Comparison of ENCODE assay signal across 18 cellular contexts in the genomic region with DNA sequence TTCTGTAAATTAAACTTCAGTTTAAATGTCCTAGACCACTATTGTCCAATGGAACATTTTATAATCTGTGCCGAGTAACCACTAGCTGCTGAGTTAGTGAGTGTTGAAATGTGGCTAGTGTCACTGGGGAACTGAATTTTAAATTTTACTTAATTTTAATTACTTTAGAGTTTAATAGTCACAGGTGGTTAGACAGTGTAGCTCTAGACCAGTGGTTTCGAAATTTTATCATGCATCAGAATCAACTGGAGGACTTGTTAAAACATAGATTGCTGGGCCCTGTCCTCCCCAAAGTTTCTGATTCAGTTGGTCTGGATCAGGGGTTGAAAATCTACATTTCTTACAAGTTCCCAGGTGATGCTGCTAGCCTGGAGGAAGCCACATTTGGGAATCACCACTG.
DNase-seq lines count a peak whose midpoint lies in the region; ATAC-seq, FAIRE-seq and TF ChIP-seq lines count a peak whose summit lies in the region.
"Had no signal": no experiment of that assay in that cellular context is flagged by ENCODE, and none has a peak within 500 bp of the region (broad histone marks: within the 10 kb centered on the region; RNA-seq: fewer than 3 reads in every experiment).

No MANE protein-coding gene starts in this region.

- CTCF ChIA-PET in Panc1 (lab: Charles Lee) (no interaction called here), HepG2 (lab: Yijun Ruan, JAX; ENCODE audit: low intra/inter-chr PET ratio, low total read pairs) (no interaction called here)

- intact Hi-C loops in Panc1 (cut with micrococcal nuclease; ENCODE audit: unreplicated experiment), result no loop called here
- intact Hi-C loops in HepG2 (cut with micrococcal nuclease; ENCODE audit: unreplicated experiment), result no loop called here
- intact Hi-C loops in right lobe of liver (cut with DNase I), result no loop called here

- H3K4me3 ChIP-seq in Panc1 (ENCODE audit: low read depth in 2 of 2, low read length in 2 of 2), result no peak overlapping the region
- H3K4me3 ChIP-seq in gastroesophageal sphincter, result no peak overlapping the region
- no peak overlapping the region for H3K4me3 ChIP-seq in HepG2 (replicated peaks in 1 of 3; ENCODE audit: insufficient read depth in 1 of 3, low read depth in 2 of 3, low read length in 3 of 3)
- no peak overlapping the region for H3K4me3 ChIP-seq in right lobe of liver
- H3K4me3 ChIP-seq: cardiac muscle cell, prostate gland had no signal

- no peaks in the 10 kb centered on the region; the same call in 1 of the 2 replicates for H4K20me1 ChIP-seq in HepG2 (ENCODE audit: insufficient read depth, low read length)

- H3K27ac ChIP-seq in Panc1 (ENCODE audit: low read length) (no peak overlapping the region), gastroesophageal sphincter (peak overlapping the region in 3 of 4 donors; percentile 3 to 36 (median 9)), HepG2 (ENCODE audit: extremely low read length, insufficient read depth, low read length) (no peak overlapping the region), right lobe of liver (no peak overlapping the region)
- H3K27ac ChIP-seq: cardiac muscle cell, prostate gland had no signal

- H2AFZ ChIP-seq in HepG2 (ENCODE audit: low read length), result no peak overlapping the region

- DNase-seq in Panc1 (ENCODE audit: low read depth, low spot score), result no peak
- peak; percentile 59 for DNase-seq in superior temporal gyrus (ENCODE audit: extremely low spot score)
- DNase-seq in HepG2 (ENCODE audit: low spot score), result no peak
- no peak for DNase-seq in NOMO-1 (lab: John Stamatoyannopoulos, UW; ENCODE audit: unreplicated experiment in 2 of 2)
- no peak for DNase-seq in right lobe of liver
- DNase-seq: activated naive CD8-positive, alpha-beta T cell treated with anti-CD3 and anti-CD28 coated beads, Interleukin-2, amount 10 ng/mL, durations not matched to agents 7 days and 5 days; activated T-cell treated with anti-CD3 and anti-CD28 coated beads, Interleukin-2, amount 50 U/mL, for 24 hours; BE2C; effector CD8-positive, alpha-beta T cell; GDM1; GOT3; KBM-7; mesendoderm; NCI-H1092 had no signal

- TF ChIP-seq CTCF in Panc1 (IDR thresholded peaks at IDR 0.05) (no peak), gastroesophageal sphincter (IDR thresholded peaks at IDR 0.05) (no peak), HepG2 (CRISPR knock-in tag; IDR thresholded peaks at IDR 0.05) (no peak), right lobe of liver (IDR thresholded peaks at IDR 0.05) (no peak)

- in situ Hi-C loops in Panc1 (cut with HindIII; ENCODE audit: low pct_unique_long_range_greater_than_20kb, low sequenced_read_pairs) (no loop called here), HepG2 (cut with HindIII; ENCODE audit: extremely low pct_ligation_motif_present, low pct_unique_long_range_greater_than_20kb) (no loop called here)

- H3K36me3 ChIP-seq in Panc1 (ENCODE audit: control insufficient read depth, insufficient read depth, low read length) (no peaks in the 10 kb centered on the region), gastroesophageal sphincter (no peaks in the 10 kb centered on the region), HepG2 (replicated peaks in 1 of 2; ENCODE audit: control insufficient read depth in 1 of 2, insufficient read depth in 2 of 2, low read length in 2 of 2) (no peaks in the 10 kb centered on the region), right lobe of liver (no peaks in the 10 kb centered on the region)
- H3K36me3 ChIP-seq: BE2C, cardiac muscle cell, prostate gland had no signal

- peaks cover 97% of the 10 kb centered on the region for H3K79me2 ChIP-seq in HepG2 (ENCODE audit: insufficient read depth, low read length)

- H3K4me1 ChIP-seq in Panc1 (ENCODE audit: control insufficient read depth, insufficient read depth, low read length) (peaks cover 7% of the 10 kb centered on the region; the same call in 1 of the 2 replicates), gastroesophageal sphincter (peaks cover 0 to 33% (median 9%) of the 10 kb centered on the region in 3 donors), HepG2 (ENCODE audit: insufficient read depth, low read length) (peaks cover 56% of the 10 kb centered on the region), right lobe of liver (no peaks in the 10 kb centered on the region)
- H3K4me1 ChIP-seq: BE2C, prostate gland had no signal

- no peak for FAIRE-seq in HepG2 (lab: Jason Lieb, UNC)

- POLR2A ChIA-PET in Panc1 (lab: Charles Lee), result no interaction called here
- POLR2A ChIA-PET in HepG2 (lab: Yijun Ruan, JAX), result interaction anchor here (1.2 kb wide), 1 partner anchor 27 kb away, joined by 4 read pairs; no protein-coding TSS in a partner anchor

- peak; percentile 28 for ATAC-seq in GM18502 (IDR thresholded peaks at IDR 0.05; ENCODE audit: poor library complexity, unreplicated experiment)
- peak; percentile 31 for ATAC-seq in Panc1
- no peak for ATAC-seq in gastroesophageal sphincter
- ATAC-seq in HepG2, result no peak
- ATAC-seq in right lobe of liver, result no peak

- TF ChIP-seq POLR2A in gastroesophageal sphincter (IDR thresholded peaks at IDR 0.05) (no peak), HepG2 (IDR thresholded peaks at IDR 0.05; ENCODE audit: insufficient read depth in 1 of 2, low read depth in 2 of 2, low read length in 2 of 2) (no peak), right lobe of liver (IDR thresholded peaks at IDR 0.05) (no peak)

- H3K9me3 ChIP-seq in Panc1 (ENCODE audit: control insufficient read depth, insufficient read depth, low read depth, low read length) (no peaks in the 10 kb centered on the region), gastroesophageal sphincter (no peaks in the 10 kb centered on the region), HepG2 (ENCODE audit: low read length) (no peaks in the 10 kb centered on the region), right lobe of liver (no peaks in the 10 kb centered on the region)
- H3K9me3 ChIP-seq: BE2C, prostate gland had no signal

- no peak for TF ChIP-seq RAD21 in HepG2 (CRISPR knock-in tag; IDR thresholded peaks at IDR 0.05)

- no peak overlapping the region for H3K9ac ChIP-seq in HepG2 (ENCODE audit: insufficient read depth, low read depth, low read length)

- no peak overlapping the region for H3K4me2 ChIP-seq in HepG2 (ENCODE audit: low read depth, low read length)

- H3K27me3 ChIP-seq in Panc1 (ENCODE audit: control insufficient read depth, insufficient read depth, low read length), result no peaks in the 10 kb centered on the region
- no peaks in the 10 kb centered on the region for H3K27me3 ChIP-seq in gastroesophageal sphincter
- no peaks in the 10 kb centered on the region for H3K27me3 ChIP-seq in HepG2 (ENCODE audit: control insufficient read depth in 1 of 2, insufficient read depth in 2 of 2, low read length in 2 of 2)
- no peaks in the 10 kb centered on the region for H3K27me3 ChIP-seq in right lobe of liver
- H3K27me3 ChIP-seq: BE2C, cardiac muscle cell had no signal

- 43 to 88% methylated on average over 2 of the region's 2 CpGs for WGBS in gastroesophageal sphincter (ENCODE audit: low coverage in 1 of 2), 2 donors
- 59% methylated on average over 2 of the region's 2 CpGs for WGBS in HepG2 (ENCODE audit: low lambda C conversion rate)
- 83% methylated on average over 2 of the region's 2 CpGs for WGBS in right lobe of liver (ENCODE audit: insufficient coverage, low coverage, low lambda C conversion rate, missing lambda C conversion rate)

- TF ChIP-seq EP300 in gastroesophageal sphincter (IDR thresholded peaks at IDR 0.05) (no peak), HepG2 (IDR thresholded peaks at IDR 0.05; ENCODE audit: low read depth in 2 of 2, low read length in 2 of 2) (no peak), HepG2 (CRISPR knock-in tag; IDR thresholded peaks at IDR 0.05; ENCODE audit: borderline replicate concordance) (no peak)

- BruUV-seq in Panc1 (replicated peaks; lab: Mats Ljungman, UMichigan), result no TSS peak
- BruUV-seq in HepG2 (replicated peaks; lab: Mats Ljungman, UMichigan), result no TSS peak

TF ChIP-seq in HepG2, 621 proteins besides CTCF, POLR2A, EP300 and RAD21:
- no peak for TF ChIP-seq ZNF556 (CRISPR knock-in tag; IDR thresholded peaks at IDR 0.05; ENCODE audit: borderline replicate concordance)
- no peak for TF ChIP-seq ZNF329 (CRISPR knock-in tag; IDR thresholded peaks at IDR 0.05; ENCODE audit: low read depth)
- TF ChIP-seq ZNF616 (CRISPR knock-in tag; IDR thresholded peaks at IDR 0.05; ENCODE audit: low read depth), result no peak
- no peak for TF ChIP-seq HHEX (CRISPR knock-in tag; IDR thresholded peaks at IDR 0.05)
- TF ChIP-seq CREB1 (IDR thresholded peaks at IDR 0.05), result no peak
- TF ChIP-seq CREB1 (CRISPR knock-in tag; IDR thresholded peaks at IDR 0.05), result no peak
- TF ChIP-seq FOXA3 (CRISPR knock-in tag; IDR thresholded peaks at IDR 0.05), result no peak
- no peak for TF ChIP-seq ZNF878 (CRISPR knock-in tag; IDR thresholded peaks at IDR 0.05)
- TF ChIP-seq ONECUT2 (CRISPR knock-in tag; IDR thresholded peaks at IDR 0.05), result no peak
- no peak for TF ChIP-seq ZNF768 (CRISPR knock-in tag; IDR thresholded peaks at IDR 0.05)

Comparison
In these comparisons a context has a peak if more than half of its experiments do, and no peak if none do; other contexts are left out.
1. ATAC-seq: peak in GM18502 (single experiment) and Panc1 (single experiment); none in gastroesophageal sphincter (single experiment), HepG2 (single experiment) and right lobe of liver (0 of 4).
2. H3K27ac ChIP-seq: peak in gastroesophageal sphincter (3 of 4); none in Panc1 (single experiment), HepG2 (single experiment) and right lobe of liver (0 of 3).